ENCODE assay signal across 1 cellular context in genomic region chr2:55230551-55230950, GRCh38.
TF ChIP-seq lines count a peak whose summit lies in the region.

No MANE protein-coding gene starts in this region.

TF ChIP-seq in HCT116, 20 proteins besides CTCF, POLR2A, EP300 and RAD21:
- TF ChIP-seq FOSL1 (IDR thresholded peaks at IDR 0.05; ENCODE audit: low read depth) (no peak), SRF (IDR thresholded peaks at IDR 0.05; ENCODE audit: low read depth) (no peak), SIN3A (IDR thresholded peaks at IDR 0.05; ENCODE audit: low read depth) (no peak), EGR1 (IDR thresholded peaks at IDR 0.05; ENCODE audit: low read depth) (no peak), ATF3 (IDR thresholded peaks at IDR 0.05) (no peak), ZFX (IDR thresholded peaks at IDR 0.05) (no peak), JUND (IDR thresholded peaks at IDR 0.05) (no peak), ZNF274 (IDR thresholded peaks at IDR 0.05; ENCODE audit: low read depth, low read length) (no peak), YY1 (IDR thresholded peaks at IDR 0.05; ENCODE audit: extremely low read depth, insufficient replicate concordance, low read depth, low read length) (no peak), POLR2AphosphoS5 (IDR thresholded peaks at IDR 0.05; ENCODE audit: low read depth, low read length) (no peak), EZH2phosphoT487 (IDR thresholded peaks at IDR 0.05; ENCODE audit: borderline replicate concordance) (no peak), REST (IDR thresholded peaks at IDR 0.05; ENCODE audit: low read depth) (no peak), CEBPB (IDR thresholded peaks at IDR 0.05; ENCODE audit: low read depth) (no peak), MAX (IDR thresholded peaks at IDR 0.05) (no peak), ZBTB33 (IDR thresholded peaks at IDR 0.05; ENCODE audit: extremely low read depth, insufficient replicate concordance, low read length) (no peak), CBX3 (IDR thresholded peaks at IDR 0.05; ENCODE audit: low read depth) (no peak), EZH2 (IDR thresholded peaks at IDR 0.05) (no peak), SP1 (IDR thresholded peaks at IDR 0.05; ENCODE audit: low read depth) (no peak), TCF7L2 (IDR thresholded peaks at IDR 0.05; ENCODE audit: borderline replicate concordance, extremely low read depth, insufficient read depth, insufficient read length) (no peak)
